In genomic region chr20:30289689-30290088, GRCh38 we compare ENCODE assay signal across 8 cellular contexts.
DNase-seq lines count a peak whose midpoint lies in the region; ATAC-seq and TF ChIP-seq lines count a peak whose summit lies in the region.
"Not testable (repeated sequence)": the region's sequence is repeated elsewhere in the genome, so short reads cannot be mapped to it uniquely, and the experiment has no call there.

No MANE protein-coding gene starts in this region.

- H3K4me3 Mint-ChIP-seq in CD14-positive monocyte (peak overlapping the region; percentile 88 to 93), immature natural killer cell (peak overlapping the region in 4 of 5 donors; percentile 83 to 91 (median 88))
- H3K4me3 Mint-ChIP-seq in activated naive CD8-positive, alpha-beta T cell: peak overlapping the region; percentile 82
- H3K4me3 Mint-ChIP-seq in effector memory CD8-positive, alpha-beta T cell: peak overlapping the region; percentile 85 to 94

- not testable (repeated sequence) for H3K18ac ChIP-seq in trophoblast cell (ENCODE audit: low read length)

- H3K27ac Mint-ChIP-seq in CD14-positive monocyte (peak overlapping the region in 2 of 7 donors; percentile 25 to 83), immature natural killer cell (peak overlapping the region in 4 of 6 donors; percentile 93 to 97 (median 95))
- peak overlapping the region; percentile 70 for H3K27ac Mint-ChIP-seq in activated naive CD8-positive, alpha-beta T cell
- H3K27ac Mint-ChIP-seq in effector memory CD8-positive, alpha-beta T cell: peak overlapping the region; percentile 96

- H3K4me1 ChIP-seq in KMS-11 (ENCODE audit: low read depth, poor library complexity, severe bottlenecking); trophoblast cell (ENCODE audit: control insufficient read depth in 1 of 2, insufficient read depth in 2 of 2, low read length in 2 of 2): not testable (repeated sequence)
- H3K4me1 ChIP-seq in stomach: peaks cover 0 to 51% (median 3%) of the 10 kb centered on the region in 4 donors

- not testable (repeated sequence) for H3K23ac ChIP-seq in trophoblast cell (ENCODE audit: low read length)

- H3K14ac ChIP-seq in trophoblast cell (ENCODE audit: low read length): not testable (repeated sequence)

- not testable (repeated sequence) for ATAC-seq in effector memory CD8-positive, alpha-beta T cell (replicated peaks)

- not testable (repeated sequence) for H2BK5ac ChIP-seq in trophoblast cell (ENCODE audit: low read depth, low read length, poor library complexity)

- intact Hi-C loops in CD14-positive monocyte (cut with micrococcal nuclease); stomach (cut with DNase I; ENCODE audit: low total_unique reads): not testable (repeated sequence)

- TF ChIP-seq POLR2A in stomach (IDR thresholded peaks at IDR 0.05): not testable (repeated sequence)

- H3K4me2 ChIP-seq in KMS-11: not testable (repeated sequence)
- peak overlapping the region; percentile 30 for H3K4me2 ChIP-seq in trophoblast cell (ENCODE audit: low read length)

- DNase-seq in CD14-positive monocyte (ENCODE audit: low spot score); trophoblast cell; stomach: not testable (repeated sequence)
- peak; percentile 24 for DNase-seq in activated CD4-positive, alpha-beta T cell treated with anti-CD3 and anti-CD28 coated beads for 48 hours
- peak in 1 of 3 experiments; percentile 33 for DNase-seq in effector memory CD8-positive, alpha-beta T cell
- DNase-seq in immature natural killer cell: peak in 2 of 3 donors; percentile 33 to 39

- not testable (repeated sequence) for H4K12ac ChIP-seq in trophoblast cell (ENCODE audit: low read depth, low read length)

- H3K27me3 Mint-ChIP-seq in CD14-positive monocyte (ENCODE audit: low read depth in 3 of 3): peaks cover 1 to 10% (median 5%) of the 10 kb centered on the region in 3 donors
- H3K27me3 Mint-ChIP-seq in activated naive CD8-positive, alpha-beta T cell; effector memory CD8-positive, alpha-beta T cell; immature natural killer cell (ENCODE audit: low read depth in 3 of 3): not testable (repeated sequence)

- H3K9me3 ChIP-seq in trophoblast cell (ENCODE audit: insufficient read depth, low read depth, low read length); stomach: not testable (repeated sequence)

- not testable (repeated sequence) for H3K79me2 ChIP-seq in KMS-11 (ENCODE audit: insufficient read depth, low read depth); trophoblast cell (ENCODE audit: control insufficient read depth, insufficient read depth, low read length, poor library complexity)

- H3K4me3 ChIP-seq in KMS-11 (IDR thresholded peaks at IDR 0.05; ENCODE audit: insufficient read depth, low read depth, low read length); trophoblast cell (ENCODE audit: low read depth, low read length): not testable (repeated sequence)
- peak overlapping the region in 3 of 4 donors; percentile 25 to 50 (median 42) for H3K4me3 ChIP-seq in stomach

- not testable (repeated sequence) for TF ChIP-seq EP300 in stomach (IDR thresholded peaks at IDR 0.05)

- peak overlapping the region; percentile 34; the same call in 1 of the 2 replicates for H2AFZ ChIP-seq in KMS-11 (ENCODE audit: low read depth)
- not testable (repeated sequence) for H2AFZ ChIP-seq in trophoblast cell (ENCODE audit: insufficient read depth, low read length, poor library complexity)

- H3K27ac ChIP-seq in KMS-11 (peak overlapping the region; percentile 28; the same call in 1 of the 2 replicates), stomach (peak overlapping the region; percentile 20 to 88 (median 74))
- not testable (repeated sequence) for H3K27ac ChIP-seq in trophoblast cell (ENCODE audit: low read depth, low read length)

- not testable (repeated sequence) for H4K20me1 ChIP-seq in KMS-11 (ENCODE audit: insufficient read depth)

- peak overlapping the region; percentile 51; the same call in 1 of the 2 replicates for H3K9ac ChIP-seq in KMS-11
- H3K9ac ChIP-seq in trophoblast cell (ENCODE audit: low read length): not testable (repeated sequence)

- TF ChIP-seq CTCF in CD14-positive monocyte (IDR thresholded peaks at IDR 0.05); KMS-11 (conservative IDR thresholded peaks at IDR 0.05; ENCODE audit: low read depth, low read length); stomach (IDR thresholded peaks at IDR 0.05): not testable (repeated sequence)

- not testable (repeated sequence) for H4K8ac ChIP-seq in trophoblast cell (ENCODE audit: low read depth, low read length)

- H3K27me3 ChIP-seq in KMS-11 (ENCODE audit: insufficient read depth, low read depth); trophoblast cell (ENCODE audit: insufficient read depth, low read length); stomach: not testable (repeated sequence)

- H4K91ac ChIP-seq in trophoblast cell (ENCODE audit: low read depth, low read length): not testable (repeated sequence)

- no CpG with 5 or more reads among the region's 26 CpGs for WGBS in trophoblast cell (ENCODE audit: extremely low coverage, insufficient coverage, insufficient read length)
- 20 to 67% (median 28%) methylated on average over 23 to 26 of the region's 26 CpGs for WGBS in stomach, 5 donors

- not testable (repeated sequence) for H3K79me1 ChIP-seq in trophoblast cell (ENCODE audit: low read length)

- H3K4me1 Mint-ChIP-seq in CD14-positive monocyte: peaks cover 19% of the 10 kb centered on the region
- peaks cover 25% of the 10 kb centered on the region for H3K4me1 Mint-ChIP-seq in activated naive CD8-positive, alpha-beta T cell (ENCODE audit: low read depth)
- peaks cover 12 to 34% of the 10 kb centered on the region in 2 donors for H3K4me1 Mint-ChIP-seq in effector memory CD8-positive, alpha-beta T cell (ENCODE audit: low read depth in 2 of 2)
- H3K4me1 Mint-ChIP-seq in immature natural killer cell: peaks cover 14 to 53% of the 10 kb centered on the region in 2 donors

- not testable (repeated sequence) for H3K4ac ChIP-seq in trophoblast cell (ENCODE audit: low read depth, low read length)

- H2BK12ac ChIP-seq in trophoblast cell (ENCODE audit: low read length): not testable (repeated sequence)

- H2AK5ac ChIP-seq in trophoblast cell (ENCODE audit: low read length): not testable (repeated sequence)

- H3K9me3 Mint-ChIP-seq in CD14-positive monocyte: peaks cover 2 to 63% (median 28%) of the 10 kb centered on the region in 7 donors
- H3K9me3 Mint-ChIP-seq in activated naive CD8-positive, alpha-beta T cell (ENCODE audit: low read depth); effector memory CD8-positive, alpha-beta T cell: not testable (repeated sequence)
- peaks cover 0 to 65% (median 20%) of the 10 kb centered on the region in 6 donors for H3K9me3 Mint-ChIP-seq in immature natural killer cell

- not testable (repeated sequence) for H3K36me3 Mint-ChIP-seq in CD14-positive monocyte; activated naive CD8-positive, alpha-beta T cell; effector memory CD8-positive, alpha-beta T cell (ENCODE audit: insufficient read depth); immature natural killer cell

- H2BK120ac ChIP-seq in trophoblast cell (ENCODE audit: insufficient read depth, low read length, poor library complexity): not testable (repeated sequence)

- H3K36me3 ChIP-seq in KMS-11 (ENCODE audit: insufficient read depth); trophoblast cell (ENCODE audit: control insufficient read depth in 1 of 2, insufficient read depth in 2 of 2, low read length in 2 of 2); stomach: not testable (repeated sequence)
